ENCODE assay signal across 2 cellular contexts in the genomic region with DNA sequence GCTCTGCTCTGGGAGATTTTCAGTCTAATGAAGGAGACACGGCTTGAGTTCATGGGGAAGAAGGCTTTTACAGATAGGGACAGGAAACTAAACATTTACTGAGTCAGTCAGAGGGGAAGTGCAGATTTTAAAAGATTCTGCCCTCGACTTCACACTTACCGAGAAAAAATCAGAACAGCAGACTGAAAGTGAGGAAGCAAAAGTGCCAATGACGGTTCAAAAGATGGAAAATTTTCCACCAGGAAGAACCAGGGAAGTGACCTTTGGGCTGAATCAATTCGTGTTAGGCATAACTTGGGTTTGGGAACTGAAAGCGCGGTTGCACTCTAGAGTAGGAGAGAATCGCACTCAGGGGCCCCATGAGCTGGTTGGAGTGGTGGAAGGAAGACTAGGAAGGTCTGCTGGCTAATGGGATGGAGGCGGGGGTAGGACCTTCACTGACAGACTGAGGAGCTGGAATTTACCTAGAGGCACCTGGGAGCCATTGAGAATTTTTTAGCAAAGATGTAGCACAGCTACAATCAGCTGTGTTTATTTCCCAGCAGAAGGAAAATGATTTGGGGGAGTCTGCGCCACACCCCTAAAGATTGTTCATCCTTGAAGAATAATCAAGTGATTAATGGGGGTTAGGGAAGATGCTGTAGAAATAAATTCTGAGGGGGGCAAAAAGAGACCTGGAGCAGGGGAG.
TF ChIP-seq lines count a peak whose summit lies in the region.

No MANE protein-coding gene starts in this region.

TF ChIP-seq in A549, 52 proteins besides CTCF, POLR2A, EP300 and RAD21:
- TF ChIP-seq ZSCAN20 (CRISPR knock-in tag; IDR thresholded peaks at IDR 0.05) = no peak

TF ChIP-seq in GM12878, 131 proteins besides CTCF, POLR2A, EP300 and RAD21:
- TF ChIP-seq EZH2 (IDR thresholded peaks at IDR 0.05; ENCODE audit: borderline replicate concordance, control insufficient read depth, low read depth, low read length) = 0 out of 2 replicates have a peak, but pooled peaks have one; percentile 50
- no peak for TF ChIP-seq ZNF217 (IDR thresholded peaks at IDR 0.05)
